14 cellular contexts compared by ENCODE assay signal in the genomic region with DNA sequence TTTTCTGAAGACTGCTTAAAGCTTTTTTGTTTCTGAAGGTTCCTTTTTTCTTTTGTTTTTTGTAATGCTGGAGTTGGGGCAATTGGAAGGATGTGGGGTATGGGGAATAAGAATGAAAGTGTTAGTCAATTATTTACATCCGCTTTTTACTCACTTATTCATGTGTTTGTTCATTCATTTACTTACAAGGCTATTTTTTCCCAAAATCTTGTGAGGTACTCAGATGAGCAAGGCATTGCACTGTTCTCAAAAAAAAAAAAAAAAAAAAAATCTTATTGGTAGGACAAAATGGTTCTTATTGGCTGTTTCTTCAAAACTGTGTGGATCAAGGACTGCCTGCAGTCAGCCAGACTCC. TPM values are rescaled to one million over a fixed set of nuclear protein-coding genes. Genes with fewer than 3 reads are reported as not detected.
DNase-seq lines count a peak whose midpoint lies in the region; TF ChIP-seq lines count a peak whose summit lies in the region.
"Had no signal": no experiment of that assay in that cellular context is flagged by ENCODE, and none has a peak within 500 bp of the region (broad histone marks: within the 10 kb centered on the region; RNA-seq: fewer than 3 reads in every experiment).

No MANE protein-coding gene starts in this region.

- peak overlapping the region; percentile 27 for H3K4me2 ChIP-seq in skeletal muscle satellite cell (ENCODE audit: low read length)

- H3K36me3 ChIP-seq in skeletal muscle satellite cell (ENCODE audit: insufficient read depth, low read length), result peaks cover 87% of the 10 kb centered on the region

- peaks cover 46% of the 10 kb centered on the region for H3K4me1 ChIP-seq in skeletal muscle satellite cell (ENCODE audit: control insufficient read depth, insufficient read depth, low read length)

- H3K4me1 Mint-ChIP-seq in activated CD4-positive, alpha-beta T cell treated with anti-CD3 and anti-CD28 coated beads, Interleukin-2, amount 10 ng/mL, durations not matched to agents 7 days and 5 days, result peaks cover 57% of the 10 kb centered on the region
- peaks cover 37% of the 10 kb centered on the region for H3K4me1 Mint-ChIP-seq in chondrocyte (ENCODE audit: low read depth)
- H3K4me1 Mint-ChIP-seq: nephron progenitor cell had no signal

- no peak for TF ChIP-seq CTCF in chondrocyte (IDR thresholded peaks at IDR 0.05)

- no peaks in the 10 kb centered on the region for H3K9me3 Mint-ChIP-seq in activated CD4-positive, alpha-beta T cell treated with anti-CD3 and anti-CD28 coated beads, Interleukin-2, amount 10 ng/mL, durations not matched to agents 7 days and 5 days
- no peaks in the 10 kb centered on the region for H3K9me3 Mint-ChIP-seq in chondrocyte (ENCODE audit: low read depth)
- H3K9me3 Mint-ChIP-seq: nephron progenitor cell had no signal

- no peak overlapping the region for H3K4me3 ChIP-seq in skeletal muscle satellite cell (ENCODE audit: low read length)
- H3K4me3 ChIP-seq: tibial nerve had no signal

- POLR2A ChIA-PET in activated CD4-positive, alpha-beta T cell treated with anti-CD3 and anti-CD28 coated beads, Interleukin-2, amount 10 ng/mL, durations not matched to agents 7 days and 5 days (lab: Charles Lee), result no interaction called here

- CTCF ChIA-PET in activated CD4-positive, alpha-beta T cell treated with anti-CD3 and anti-CD28 coated beads, Interleukin-2, amount 10 ng/mL, durations not matched to agents 7 days and 5 days (lab: Charles Lee), result no interaction called here

- no peaks in the 10 kb centered on the region for H3K27me3 ChIP-seq in skeletal muscle satellite cell (ENCODE audit: control insufficient read depth, insufficient read depth, low read length)
- H3K27me3 ChIP-seq: tibial nerve had no signal

- H3K27me3 Mint-ChIP-seq in activated CD4-positive, alpha-beta T cell treated with anti-CD3 and anti-CD28 coated beads, Interleukin-2, amount 10 ng/mL, durations not matched to agents 7 days and 5 days, result no peaks in the 10 kb centered on the region
- no peaks in the 10 kb centered on the region for H3K27me3 Mint-ChIP-seq in chondrocyte (ENCODE audit: low read depth)

- peak overlapping the region; percentile 27 for H3K27ac Mint-ChIP-seq in activated CD4-positive, alpha-beta T cell treated with anti-CD3 and anti-CD28 coated beads, Interleukin-2, amount 10 ng/mL, durations not matched to agents 7 days and 5 days
- peak overlapping the region; percentile 68 for H3K27ac Mint-ChIP-seq in chondrocyte (ENCODE audit: unreplicated experiment)
- H3K27ac Mint-ChIP-seq: nephron progenitor cell had no signal

- no peak overlapping the region for H3K4me3 Mint-ChIP-seq in activated CD4-positive, alpha-beta T cell treated with anti-CD3 and anti-CD28 coated beads, Interleukin-2, amount 10 ng/mL, durations not matched to agents 7 days and 5 days
- H3K4me3 Mint-ChIP-seq in chondrocyte (ENCODE audit: unreplicated experiment), result no peak overlapping the region
- H3K4me3 Mint-ChIP-seq: nephron progenitor cell had no signal

- H3K36me3 Mint-ChIP-seq in activated CD4-positive, alpha-beta T cell treated with anti-CD3 and anti-CD28 coated beads, Interleukin-2, amount 10 ng/mL, durations not matched to agents 7 days and 5 days (ENCODE audit: low read depth), result peaks cover 69% of the 10 kb centered on the region
- H3K36me3 Mint-ChIP-seq in chondrocyte (ENCODE audit: low read depth), result peaks cover 52% of the 10 kb centered on the region

- DNase-seq in activated CD4-positive, alpha-beta T cell treated with anti-CD3 and anti-CD28 coated beads, Interleukin-2, amount 10 ng/mL, durations not matched to agents 7 days and 5 days, result no peak
- no peak for DNase-seq in activated CD4-positive, alpha-beta T cell treated with anti-CD3 and anti-CD28 coated beads for 1 hour
- peak; percentile 34 to 38 for DNase-seq in NOMO-1 (lab: John Stamatoyannopoulos, UW; ENCODE audit: unreplicated experiment in 2 of 2)
- DNase-seq in chondrocyte (ENCODE audit: low spot score), result no peak
- DNase-seq in NCI-H2227 (lab: John Stamatoyannopoulos, UW; ENCODE audit: unreplicated experiment), result no peak
- DNase-seq in iPS-NIHi11 (ENCODE audit: low spot score), result no peak
- DNase-seq in HK-2 (ENCODE audit: unreplicated experiment), result no peak
- DNase-seq: DMS53; effector CD8-positive, alpha-beta T cell; NCI-H446; nephron progenitor cell had no signal

- no peak overlapping the region for H3K9ac ChIP-seq in skeletal muscle satellite cell (ENCODE audit: low read depth, low read length)

- no peaks in the 10 kb centered on the region for H3K9me3 ChIP-seq in skeletal muscle satellite cell (replicated peaks; ENCODE audit: low read length)
- H3K9me3 ChIP-seq: tibial nerve had no signal

RNA-seq across cellular contexts. Expression of a gene that starts 55.7 kb away (rescaled TPM):
- total RNA-seq in activated CD4-positive, alpha-beta T cell treated with anti-CD3 and anti-CD28 coated beads, Interleukin-2, amount 10 ng/mL, durations not matched to agents 7 days and 5 days, result 10 to 100 TPM; 10.9 to 11.8 TPM
- total RNA-seq in chondrocyte, result 0.55 to 0.68 TPM (median 0.64 TPM) in 3 replicates
- total RNA-seq in skeletal muscle satellite cell (2012; rRNA removed), result 2.4 and 3.0 TPM in 2 replicates
- total RNA-seq: M059J had no signal

Comparison
In these comparisons a context has a peak if more than half of its experiments do, and no peak if none do; other contexts are left out.
1. DNase-seq: peak in NOMO-1 (2 of 2); none in activated CD4-positive, alpha-beta T cell treated with anti-CD3 and anti-CD28 coated beads, Interleukin-2, amount 10 ng/mL, durations not matched to agents 7 days and 5 days (single experiment), activated CD4-positive, alpha-beta T cell treated with anti-CD3 and anti-CD28 coated beads for 1 hour (single experiment), chondrocyte (single experiment), NCI-H2227 (single experiment), iPS-NIHi11 (single experiment) and HK-2 (single experiment).